15 cellular contexts compared by ENCODE assay signal in genomic region chr10:132850246-132850645, GRCh38.
"Had no signal": no experiment of that assay in that cellular context is flagged by ENCODE, and none has a peak within 500 bp of the region (broad histone marks: within the 10 kb centered on the region; RNA-seq: fewer than 3 reads in every experiment).

No MANE protein-coding gene starts in this region.

- H3K36me3 Mint-ChIP-seq: naive thymus-derived CD8-positive, alpha-beta T cell had no signal

- H3K9me3 ChIP-seq: sigmoid colon, suprapubic skin had no signal

- DNase-seq: activated CD4-positive, alpha-beta T cell treated with anti-CD3 and anti-CD28 coated beads for 36 hours; activated CD8-positive, alpha-beta T cell treated with anti-CD3 and anti-CD28 coated beads for 36 hours; activated gamma-delta T cell; activated naive CD8-positive, alpha-beta T cell treated with anti-CD3 and anti-CD28 coated beads, Interleukin-2, amount 50 U/mL, for 24 hours; activated T-cell treated with anti-CD3 and anti-CD28 coated beads for 4 hours; central memory CD4-positive, alpha-beta T cell; hypothalamus; mammary epithelial cell; stimulated activated CD4-positive, alpha-beta T cell treated with anti-CD3 and anti-CD28 coated beads, Interleukin-12 subunit alpha, Interleukin-12 subunit beta, amount 100 ng/mL, for 4 hours; stimulated activated naive CD4-positive, alpha-beta T cell treated with Interleukin-2 at 50 U/mL for 16 hours; T-helper 9 cell had no signal

- H3K4me3 ChIP-seq: sigmoid colon, suprapubic skin had no signal

- H3K27me3 Mint-ChIP-seq: activated CD8-positive, alpha-beta T cell treated with anti-CD3 and anti-CD28 coated beads for 36 hours had no signal

- H3K27ac Mint-ChIP-seq: activated CD4-positive, alpha-beta T cell treated with anti-CD3 and anti-CD28 coated beads for 36 hours; activated CD8-positive, alpha-beta T cell treated with anti-CD3 and anti-CD28 coated beads for 36 hours; activated naive CD8-positive, alpha-beta T cell treated with anti-CD3 and anti-CD28 coated beads, Interleukin-2, amount 50 U/mL, for 24 hours; naive thymus-derived CD8-positive, alpha-beta T cell had no signal

- H3K4me1 ChIP-seq: suprapubic skin had no signal

- H3K4me3 Mint-ChIP-seq: activated CD4-positive, alpha-beta T cell treated with anti-CD3 and anti-CD28 coated beads for 36 hours; activated CD8-positive, alpha-beta T cell treated with anti-CD3 and anti-CD28 coated beads for 36 hours; activated naive CD8-positive, alpha-beta T cell treated with anti-CD3 and anti-CD28 coated beads, Interleukin-2, amount 50 U/mL, for 24 hours had no signal

- H3K36me3 ChIP-seq: sigmoid colon, suprapubic skin had no signal

- H3K9me3 Mint-ChIP-seq: activated CD8-positive, alpha-beta T cell treated with anti-CD3 and anti-CD28 coated beads for 36 hours; activated naive CD8-positive, alpha-beta T cell treated with anti-CD3 and anti-CD28 coated beads, Interleukin-2, amount 50 U/mL, for 24 hours; naive thymus-derived CD8-positive, alpha-beta T cell had no signal

- H3K27ac ChIP-seq: sigmoid colon, suprapubic skin had no signal

- ATAC-seq: activated CD4-positive, alpha-beta T cell treated with anti-CD3 and anti-CD28 coated beads for 36 hours; activated CD8-positive, alpha-beta T cell treated with anti-CD3 and anti-CD28 coated beads for 36 hours; activated naive CD8-positive, alpha-beta T cell treated with anti-CD3 and anti-CD28 coated beads, Interleukin-2, amount 50 U/mL, for 24 hours; esophagus mucosa; naive thymus-derived CD8-positive, alpha-beta T cell had no signal
